20 cellular contexts compared by ENCODE assay signal in genomic region chr13:97440598-97440997, GRCh38.
"Had no signal": no experiment of that assay in that cellular context is flagged by ENCODE, and none has a peak within 500 bp of the region (broad histone marks: within the 10 kb centered on the region; RNA-seq: fewer than 3 reads in every experiment).

No MANE protein-coding gene starts in this region.

- H3K36me3 ChIP-seq: tibial artery, uterus had no signal

- DNase-seq: activated CD4-positive, alpha-beta memory T cell treated with anti-CD3 and anti-CD28 coated beads, Interleukin-2, amount 10 ng/mL, durations not matched to agents 7 days and 5 days; activated CD4-positive, alpha-beta T cell treated with anti-CD3 and anti-CD28 coated beads for 36 hours; activated naive CD4-positive, alpha-beta T cell treated with anti-CD3 and anti-CD28 coated beads, Interleukin-2, amount 10 ng/mL, durations not matched to agents 7 days and 5 days; activated T-cell treated with anti-CD3 and anti-CD28 coated beads, Interleukin-2, amount 50 U/mL, for 24 hours; central memory CD4-positive, alpha-beta T cell; effector CD4-positive, alpha-beta T cell; hippocampal formation; left ventricle myocardium inferior; nephron progenitor cell; occipital lobe; right cardiac atrium; small intestine; stimulated activated CD4-positive, alpha-beta T cell treated with anti-CD3 and anti-CD28 coated beads, Interleukin-4, amount 100 ng/mL, for 24 hours; stimulated activated naive CD4-positive, alpha-beta T cell; T-helper 17 cell; tibial artery; uterus; WERI-Rb-1 had no signal

- H3K9me3 ChIP-seq: left ventricle myocardium inferior, tibial artery, uterus had no signal

- H3K27ac Mint-ChIP-seq: activated CD4-positive, alpha-beta memory T cell treated with anti-CD3 and anti-CD28 coated beads, Interleukin-2, amount 10 ng/mL, durations not matched to agents 7 days and 5 days; activated CD4-positive, alpha-beta T cell treated with anti-CD3 and anti-CD28 coated beads for 36 hours; activated naive CD4-positive, alpha-beta T cell treated with anti-CD3 and anti-CD28 coated beads, Interleukin-2, amount 10 ng/mL, durations not matched to agents 7 days and 5 days; activated T-cell treated with anti-CD3 and anti-CD28 coated beads, Interleukin-2, amount 50 U/mL, for 24 hours; nephron progenitor cell; progenitor cell of endocrine pancreas; T-helper 17 cell had no signal

- H3K27me3 ChIP-seq: tibial artery, uterus had no signal

- ATAC-seq: activated CD4-positive, alpha-beta T cell treated with anti-CD3 and anti-CD28 coated beads for 36 hours; right cardiac atrium; T-helper 17 cell had no signal

- H3K4me3 Mint-ChIP-seq: activated CD4-positive, alpha-beta memory T cell treated with anti-CD3 and anti-CD28 coated beads, Interleukin-2, amount 10 ng/mL, durations not matched to agents 7 days and 5 days; activated CD4-positive, alpha-beta T cell treated with anti-CD3 and anti-CD28 coated beads for 36 hours; activated naive CD4-positive, alpha-beta T cell treated with anti-CD3 and anti-CD28 coated beads, Interleukin-2, amount 10 ng/mL, durations not matched to agents 7 days and 5 days; activated T-cell treated with anti-CD3 and anti-CD28 coated beads, Interleukin-2, amount 50 U/mL, for 24 hours; nephron progenitor cell; T-helper 17 cell had no signal

- H3K4me3 ChIP-seq: coronary artery, left ventricle myocardium inferior, tibial artery, uterus had no signal

- H3K4me1 ChIP-seq: uterus had no signal

- H3K27ac ChIP-seq: coronary artery, left ventricle myocardium inferior, tibial artery, uterus, WERI-Rb-1 had no signal

- FAIRE-seq: small intestine had no signal

- H3K9me3 Mint-ChIP-seq: activated CD4-positive, alpha-beta memory T cell treated with anti-CD3 and anti-CD28 coated beads, Interleukin-2, amount 10 ng/mL, durations not matched to agents 7 days and 5 days; activated naive CD4-positive, alpha-beta T cell treated with anti-CD3 and anti-CD28 coated beads, Interleukin-2, amount 10 ng/mL, durations not matched to agents 7 days and 5 days; activated T-cell treated with anti-CD3 and anti-CD28 coated beads, Interleukin-2, amount 50 U/mL, for 24 hours; nephron progenitor cell had no signal

- H3K27me3 Mint-ChIP-seq: activated CD4-positive, alpha-beta memory T cell treated with anti-CD3 and anti-CD28 coated beads, Interleukin-2, amount 10 ng/mL, durations not matched to agents 7 days and 5 days; activated CD4-positive, alpha-beta T cell treated with anti-CD3 and anti-CD28 coated beads for 36 hours; activated naive CD4-positive, alpha-beta T cell treated with anti-CD3 and anti-CD28 coated beads, Interleukin-2, amount 10 ng/mL, durations not matched to agents 7 days and 5 days; activated T-cell treated with anti-CD3 and anti-CD28 coated beads, Interleukin-2, amount 50 U/mL, for 24 hours; progenitor cell of endocrine pancreas; T-helper 17 cell had no signal
